Comparison of ENCODE assay signal across 8 cellular contexts in genomic region chr7:26864309-26865093, GRCh38. TPM values are rescaled to one million over a fixed set of nuclear protein-coding genes. Genes with fewer than 3 reads are reported as not detected.
DNase-seq lines count a peak whose midpoint lies in the region; ATAC-seq, FAIRE-seq and TF ChIP-seq lines count a peak whose summit lies in the region.

A gene with protein sequence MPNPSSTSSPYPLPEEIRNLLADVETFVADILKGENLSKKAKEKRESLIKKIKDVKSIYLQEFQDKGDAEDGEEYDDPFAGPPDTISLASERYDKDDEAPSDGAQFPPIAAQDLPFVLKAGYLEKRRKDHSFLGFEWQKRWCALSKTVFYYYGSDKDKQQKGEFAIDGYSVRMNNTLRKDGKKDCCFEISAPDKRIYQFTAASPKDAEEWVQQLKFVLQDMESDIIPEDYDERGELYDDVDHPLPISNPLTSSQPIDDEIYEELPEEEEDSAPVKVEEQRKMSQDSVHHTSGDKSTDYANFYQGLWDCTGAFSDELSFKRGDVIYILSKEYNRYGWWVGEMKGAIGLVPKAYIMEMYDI (minus strand): TSS chr7:26864590. CDS start chr7:26864429, 161 bp downstream.

- under 1% methylated on average over 52 of the region's 52 CpGs for WGBS in liver

- intact Hi-C loops in dorsolateral prefrontal cortex (cut with DNase I): loop anchor here in 1 of 2 donors (5.0 to 10.0 kb wide), 2 partner anchors 278 to 1010 kb away; partner anchors contain the start of gene HOXA5

- POLR2A ChIA-PET in BJ (lab: Charles Lee): no interaction called here
- POLR2A ChIA-PET in activated CD4-positive, alpha-beta memory T cell treated with anti-CD3 and anti-CD28 coated beads, Interleukin-2, amount 10 ng/mL, durations not matched to agents 7 days and 5 days (lab: Charles Lee): no interaction called here

- H3K4me3 Mint-ChIP-seq in activated CD4-positive, alpha-beta memory T cell treated with anti-CD3 and anti-CD28 coated beads, Interleukin-2, amount 10 ng/mL, durations not matched to agents 7 days and 5 days: peak within 1 kb of the TSS; percentile 92

- FAIRE-seq in GM19239 (lab: Jason Lieb, UNC): peak; percentile 99

- H3K4me1 ChIP-seq in liver (ENCODE audit: control insufficient read depth in 4 of 4, insufficient read depth in 4 of 4, low read length in 3 of 4): peaks cover 0 to 3% (median 0%) of the 10 kb centered on the region in 4 donors

- H3K9me3 Mint-ChIP-seq in activated CD4-positive, alpha-beta memory T cell treated with anti-CD3 and anti-CD28 coated beads, Interleukin-2, amount 10 ng/mL, durations not matched to agents 7 days and 5 days: peaks cover 5% of the 10 kb centered on the region

- H3K9ac ChIP-seq in liver (ENCODE audit: low read depth in 1 of 2, low read length in 2 of 2): peak within 1 kb of the TSS; percentile 39 to 82

- H3K36me3 ChIP-seq in BJ (ENCODE audit: control insufficient read depth, insufficient read depth, low read length) (no peaks in the 10 kb centered on the region), liver (ENCODE audit: control insufficient read depth in 4 of 4, insufficient read depth in 3 of 4, low read depth in 1 of 4, low read length in 3 of 4) (no peaks in the 10 kb centered on the region)

- DNase-seq in BJ (ENCODE audit: low read depth): peak; percentile 95
- DNase-seq in GM19239 (ENCODE audit: insufficient read length, low spot score): peak; percentile 64
- DNase-seq in NCI-H748 treated with DMSO at 0.1 percent for 48 hours (lab: John Stamatoyannopoulos, UW): peak; percentile 98
- DNase-seq in activated CD4-positive, alpha-beta memory T cell treated with anti-CD3 and anti-CD28 coated beads, Interleukin-2, amount 10 ng/mL, durations not matched to agents 7 days and 5 days: peak; percentile 92
- peak; percentile 92 to 98 (median 96) for DNase-seq in dorsolateral prefrontal cortex
- peak; percentile 87 for DNase-seq in stimulated activated CD4-positive, alpha-beta T cell treated with anti-CD3 and anti-CD28 coated beads, Interleukin-4, amount 100 ng/mL, for 24 hours

- TF ChIP-seq CTCF in BJ (IDR thresholded peaks at IDR 0.05; ENCODE audit: insufficient read depth, low read depth, low read length): no peak
- peak in 6 of 56 donors; percentile 3 to 45 (median 7) for TF ChIP-seq CTCF in dorsolateral prefrontal cortex (IDR thresholded peaks at IDR 0.05 in 54 of 56, conservative IDR thresholded peaks at IDR 0.05 in 2 of 56; ENCODE audit: low read depth in 1 of 56, partially characterized antibody in 56 of 56)
- no peak for TF ChIP-seq CTCF in liver (IDR thresholded peaks at IDR 0.05; ENCODE audit: low read depth, low read length, missing input control)

- peaks cover 23% of the 10 kb centered on the region for H3K4me1 Mint-ChIP-seq in activated CD4-positive, alpha-beta memory T cell treated with anti-CD3 and anti-CD28 coated beads, Interleukin-2, amount 10 ng/mL, durations not matched to agents 7 days and 5 days

- no peaks in the 10 kb centered on the region for H3K9me3 ChIP-seq in liver (ENCODE audit: control insufficient read depth in 4 of 4, low read length in 3 of 4)

- peak within 1 kb of the TSS; percentile 78 for H3K27ac Mint-ChIP-seq in activated CD4-positive, alpha-beta memory T cell treated with anti-CD3 and anti-CD28 coated beads, Interleukin-2, amount 10 ng/mL, durations not matched to agents 7 days and 5 days

- H3K27ac ChIP-seq in dorsolateral prefrontal cortex: peak within 1 kb of the TSS; percentile 6 to 94 (median 82)
- peak within 1 kb of the TSS; percentile 86 to 87 for H3K27ac ChIP-seq in liver (ENCODE audit: low read depth in 1 of 2, low read length in 2 of 2)

- peak within 1 kb of the TSS; percentile 87 for H3K4me3 ChIP-seq in BJ (ENCODE audit: low read depth, low read length)
- H3K4me3 ChIP-seq in dorsolateral prefrontal cortex: peak within 1 kb of the TSS; percentile 44 to 88 (median 72)
- H3K4me3 ChIP-seq in liver (ENCODE audit: low read depth in 1 of 3, low read length in 3 of 3): peak within 1 kb of the TSS; percentile 72 to 89 (median 88)

- peaks cover 35% of the 10 kb centered on the region for H3K27me3 Mint-ChIP-seq in activated CD4-positive, alpha-beta memory T cell treated with anti-CD3 and anti-CD28 coated beads, Interleukin-2, amount 10 ng/mL, durations not matched to agents 7 days and 5 days

- CTCF ChIA-PET in BJ (lab: Yijun Ruan, JAX): interaction anchor here (2.1 to 3.1 kb wide), 2 partner anchors 11 to 279 kb away, joined by 11 to 12 read pairs; partner anchors contain the start of gene HOXA5
- CTCF ChIA-PET in activated CD4-positive, alpha-beta memory T cell treated with anti-CD3 and anti-CD28 coated beads, Interleukin-2, amount 10 ng/mL, durations not matched to agents 7 days and 5 days (lab: Charles Lee): interaction anchor here (0.6 to 1.2 kb wide), 2 partner anchors 9 to 177 kb away, joined by 3 to 4 read pairs; no protein-coding TSS in a partner anchor

- H3K36me3 Mint-ChIP-seq in activated CD4-positive, alpha-beta memory T cell treated with anti-CD3 and anti-CD28 coated beads, Interleukin-2, amount 10 ng/mL, durations not matched to agents 7 days and 5 days (ENCODE audit: low read depth): no peaks in the 10 kb centered on the region

- H3K27me3 ChIP-seq in BJ (ENCODE audit: control insufficient read depth, insufficient read depth, low read length) (no peaks in the 10 kb centered on the region), dorsolateral prefrontal cortex (peaks cover 0 to 32% (median 4%) of the 10 kb centered on the region in 45 donors), liver (ENCODE audit: control insufficient read depth in 4 of 4, insufficient read depth in 4 of 4, low read length in 3 of 4) (no peaks in the 10 kb centered on the region)

- no peak for TF ChIP-seq RAD21 in liver (IDR thresholded peaks at IDR 0.05)

- peak; percentile 82 for ATAC-seq in HG03457 (IDR thresholded peaks at IDR 0.05; ENCODE audit: unreplicated experiment)

TF ChIP-seq in liver, 16 proteins besides CTCF, POLR2A, EP300 and RAD21 (continues in another document):
- TF ChIP-seq EGR1 (IDR thresholded peaks at IDR 0.05; ENCODE audit: low read depth in 2 of 2): no peak
- peak; percentile 17 for TF ChIP-seq FOXA2 (IDR thresholded peaks at IDR 0.05)
- peak; percentile 50 for TF ChIP-seq MAX (IDR thresholded peaks at IDR 0.05)
- TF ChIP-seq, protein P1, sequence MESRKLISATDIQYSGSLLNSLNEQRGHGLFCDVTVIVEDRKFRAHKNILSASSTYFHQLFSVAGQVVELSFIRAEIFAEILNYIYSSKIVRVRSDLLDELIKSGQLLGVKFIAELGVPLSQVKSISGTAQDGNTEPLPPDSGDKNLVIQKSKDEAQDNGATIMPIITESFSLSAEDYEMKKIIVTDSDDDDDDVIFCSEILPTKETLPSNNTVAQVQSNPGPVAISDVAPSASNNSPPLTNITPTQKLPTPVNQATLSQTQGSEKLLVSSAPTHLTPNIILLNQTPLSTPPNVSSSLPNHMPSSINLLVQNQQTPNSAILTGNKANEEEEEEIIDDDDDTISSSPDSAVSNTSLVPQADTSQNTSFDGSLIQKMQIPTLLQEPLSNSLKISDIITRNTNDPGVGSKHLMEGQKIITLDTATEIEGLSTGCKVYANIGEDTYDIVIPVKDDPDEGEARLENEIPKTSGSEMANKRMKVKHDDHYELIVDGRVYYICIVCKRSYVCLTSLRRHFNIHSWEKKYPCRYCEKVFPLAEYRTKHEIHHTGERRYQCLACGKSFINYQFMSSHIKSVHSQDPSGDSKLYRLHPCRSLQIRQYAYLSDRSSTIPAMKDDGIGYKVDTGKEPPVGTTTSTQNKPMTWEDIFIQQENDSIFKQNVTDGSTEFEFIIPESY (IDR thresholded peaks at IDR 0.05): peak; percentile 56
- peak; percentile 98 for TF ChIP-seq YY1 (IDR thresholded peaks at IDR 0.05)
- TF ChIP-seq JUND (IDR thresholded peaks at IDR 0.05): peak; percentile 17 to 32
- TF ChIP-seq GABPA (IDR thresholded peaks at IDR 0.05 in 1 of 2, conservative IDR thresholded peaks at IDR 0.05 in 1 of 2): peak in 1 of 2 donors; percentile 54
- TF ChIP-seq SP1 (IDR thresholded peaks at IDR 0.05): peak; percentile 73
- TF ChIP-seq, protein P2, sequence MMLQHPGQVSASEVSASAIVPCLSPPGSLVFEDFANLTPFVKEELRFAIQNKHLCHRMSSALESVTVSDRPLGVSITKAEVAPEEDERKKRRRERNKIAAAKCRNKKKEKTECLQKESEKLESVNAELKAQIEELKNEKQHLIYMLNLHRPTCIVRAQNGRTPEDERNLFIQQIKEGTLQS (IDR thresholded peaks at IDR 0.05): no peak
- TF ChIP-seq NR2F2 (IDR thresholded peaks at IDR 0.05): no peak
- TF ChIP-seq FOXA1 (IDR thresholded peaks at IDR 0.05): peak; percentile 37
- TF ChIP-seq HNF4A (conservative IDR thresholded peaks at IDR 0.05): peak; percentile 13 to 46
- peak; percentile 84 for TF ChIP-seq TAF1 (conservative IDR thresholded peaks at IDR 0.05)
- TF ChIP-seq RXRA (IDR thresholded peaks at IDR 0.05): no peak
- TF ChIP-seq HNF4G (IDR thresholded peaks at IDR 0.05): no peak

RNA-seq across cellular contexts. Expression of the gene that starts here (rescaled TPM):
- 2.7 and 5.2 TPM in 2 replicates for polyA plus RNA-seq in BJ (2011; rRNA removed)
- polyA minus RNA-seq in BJ (2011; rRNA and poly(A)+ RNA removed): 4.6 and 5.7 TPM in 2 replicates
- 10 to 100 TPM; 12.8 to 15.1 TPM for total RNA-seq in activated CD4-positive, alpha-beta memory T cell treated with anti-CD3 and anti-CD28 coated beads, Interleukin-2, amount 10 ng/mL, durations not matched to agents 7 days and 5 days
- total RNA-seq in dorsolateral prefrontal cortex: 10 to 100 TPM; 13.3 to 44.8 (median 28.6) TPM
- total RNA-seq in liver: 1 to 10 TPM; 3.4 to 9.2 TPM
- 1 to 10 TPM; 5.0 to 5.2 TPM for polyA plus RNA-seq in liver

Comparison
In these comparisons a context has a peak if more than half of its experiments do, and no peak if none do; other contexts are left out.
1. Peak in every context shown above with its lines: DNase-seq, ATAC-seq, H3K4me3 ChIP-seq and H3K27ac ChIP-seq.